ENCODE assay signal across 27 cellular contexts in genomic region chr17:78299052-78299451, GRCh38.
"Had no signal": no experiment of that assay in that cellular context is flagged by ENCODE, and none has a peak within 500 bp of the region (broad histone marks: within the 10 kb centered on the region; RNA-seq: fewer than 3 reads in every experiment).

No MANE protein-coding gene starts in this region.

- H3K4me3 ChIP-seq: coronary artery, esophagus squamous epithelium, heart right ventricle, left ventricle myocardium inferior, lower lobe of right lung, smooth muscle cell, testis, tibial artery had no signal

- H3K79me2 ChIP-seq: parathyroid adenoma had no signal

- H3K36me3 ChIP-seq: esophagus squamous epithelium, heart right ventricle, left ventricle myocardium inferior, lower lobe of right lung, neutrophil, tibial artery had no signal

- H3K9ac ChIP-seq: parathyroid adenoma had no signal

- H3K4me2 ChIP-seq: smooth muscle cell had no signal

- H3K9me3 Mint-ChIP-seq: natural killer cell; stimulated activated naive CD8-positive, alpha-beta T cell treated with anti-CD3 and anti-CD28 coated beads, Interleukin-15, amount 100 ng/mL, for 72 hours; type B pancreatic cell had no signal

- H3K27me3 Mint-ChIP-seq: progenitor cell of endocrine pancreas; stimulated activated naive CD8-positive, alpha-beta T cell treated with anti-CD3 and anti-CD28 coated beads, Interleukin-15, amount 100 ng/mL, for 72 hours; type B pancreatic cell had no signal

- H3K4me1 ChIP-seq: left ventricle myocardium inferior, lower lobe of right lung, parathyroid adenoma, testis, tibial artery had no signal

- DNase-seq: dermis blood vessel endothelial cell; effector memory CD4-positive, alpha-beta T cell; erythroblast; esophagus squamous epithelium; foreskin melanocyte; glutamatergic neuron; heart right ventricle; hippocampal formation; left colon; left ventricle myocardium inferior; lower lobe of right lung; natural killer cell; stimulated activated CD4-positive, alpha-beta T cell treated with anti-CD3 and anti-CD28 coated beads, Interleukin-12 subunit alpha, Interleukin-12 subunit beta, amount 100 ng/mL, for 4 hours; stimulated activated CD4-positive, alpha-beta T cell treated with anti-CD3 and anti-CD28 coated beads, Interleukin-1b, Interleukin-23, amount 100 ng/mL, for 48 hours; stimulated activated CD4-positive, alpha-beta T cell treated with anti-CD3 and anti-CD28 coated beads, Interleukin-4, amount 100 ng/mL, for 1 hour; stimulated activated CD8-positive, alpha-beta memory T cell treated with anti-CD3 and anti-CD28 coated beads, Interleukin-4, amount 100 ng/mL, for 48 hours; stimulated activated naive CD4-positive, alpha-beta T cell; stimulated activated naive CD8-positive, alpha-beta T cell treated with anti-CD3 and anti-CD28 coated beads, Interleukin-15, amount 100 ng/mL, for 72 hours; testis; tibial artery had no signal

- H3K27me3 ChIP-seq: esophagus squamous epithelium, heart right ventricle, neutrophil, testis, tibial artery had no signal

- H3K9me3 ChIP-seq: esophagus squamous epithelium, heart right ventricle, left ventricle myocardium inferior, lower lobe of right lung, neutrophil, testis, tibial artery had no signal

- H3K36me3 Mint-ChIP-seq: natural killer cell, type B pancreatic cell had no signal

- H3K27ac ChIP-seq: coronary artery, esophagus squamous epithelium, heart right ventricle, left ventricle myocardium inferior, lower lobe of right lung, neutrophil, parathyroid adenoma, testis, tibial artery had no signal

- H2AFZ ChIP-seq: parathyroid adenoma had no signal

- ATAC-seq: heart right ventricle; left colon; lower lobe of right lung; natural killer cell; sciatic nerve; stimulated activated naive CD8-positive, alpha-beta T cell treated with anti-CD3 and anti-CD28 coated beads, Interleukin-15, amount 100 ng/mL, for 72 hours had no signal

- H3K4me3 Mint-ChIP-seq: natural killer cell; stimulated activated naive CD8-positive, alpha-beta T cell treated with anti-CD3 and anti-CD28 coated beads, Interleukin-15, amount 100 ng/mL, for 72 hours; type B pancreatic cell had no signal

- H3K4me1 Mint-ChIP-seq: natural killer cell had no signal

- H3K27ac Mint-ChIP-seq: natural killer cell; progenitor cell of endocrine pancreas; stimulated activated naive CD8-positive, alpha-beta T cell treated with anti-CD3 and anti-CD28 coated beads, Interleukin-15, amount 100 ng/mL, for 72 hours; type B pancreatic cell had no signal
